1 cellular context compared by ENCODE assay signal in genomic region chr16:10614685-10615084, GRCh38.
TF ChIP-seq lines count a peak whose summit lies in the region.

No MANE protein-coding gene starts in this region.

TF ChIP-seq in H1, 55 proteins besides CTCF, POLR2A, EP300 and RAD21 (continued from another document):
- TF ChIP-seq BRCA1 (IDR thresholded peaks at IDR 0.05; ENCODE audit: low read depth, low read length) (no peak), JUN (IDR thresholded peaks at IDR 0.05; ENCODE audit: low read depth, low read length) (no peak), SAP30 (IDR thresholded peaks at IDR 0.05; ENCODE audit: insufficient read depth, insufficient replicate concordance, low read length) (no peak)
